Comparison of ENCODE assay signal across 10 cellular contexts in genomic region chrX:57596109-57596870, GRCh38. TPM values are rescaled to one million over a fixed set of nuclear protein-coding genes. Genes with fewer than 3 reads are reported as not detected.
A peak's percentile ranks its signal among the peaks of the same experiment; 100 is the strongest.
DNase-seq lines count a peak whose midpoint lies in the region; ATAC-seq and TF ChIP-seq lines count a peak whose summit lies in the region.
"Had no signal": no experiment of that assay in that cellular context is flagged by ENCODE, and none has a peak within 500 bp of the region (broad histone marks: within the 10 kb centered on the region; RNA-seq: fewer than 3 reads in every experiment).

No MANE protein-coding gene starts in this region.

- H3K9ac ChIP-seq in HUES6 (ENCODE audit: low read length) (no peak overlapping the region), mesenchymal stem cell (ENCODE audit: low read length) (peak overlapping the region; percentile 53)

- no peak overlapping the region for H4K91ac ChIP-seq in mesenchymal stem cell (ENCODE audit: low read length)

- H2AK5ac ChIP-seq in mesenchymal stem cell (ENCODE audit: low read length, severe bottlenecking): no peak overlapping the region

- no peak overlapping the region for H3K14ac ChIP-seq in mesenchymal stem cell (ENCODE audit: low read length in 2 of 2)

- TF ChIP-seq CTCF in A673 (conservative IDR thresholded peaks at IDR 0.05; ENCODE audit: low read depth, low read length) (no peak), breast epithelium (IDR thresholded peaks at IDR 0.05) (no peak)

- H4K8ac ChIP-seq in mesenchymal stem cell (ENCODE audit: low read length): no peak overlapping the region

- H2BK15ac ChIP-seq in mesenchymal stem cell (ENCODE audit: low read depth, poor library complexity, severe bottlenecking): no peak overlapping the region

- no peaks in the 10 kb centered on the region for H3K36me3 ChIP-seq in A673 (ENCODE audit: insufficient read depth, low read length, poor library complexity, severe bottlenecking)
- no peaks in the 10 kb centered on the region for H3K36me3 ChIP-seq in HUES6 (ENCODE audit: control insufficient read depth, insufficient read depth, low read length)
- H3K36me3 ChIP-seq in breast epithelium: no peaks in the 10 kb centered on the region
- no peaks in the 10 kb centered on the region for H3K36me3 ChIP-seq in mesenchymal stem cell (ENCODE audit: control insufficient read depth in 1 of 2, insufficient read depth in 2 of 2, low read depth in 1 of 2, low read length in 2 of 2)
- H3K36me3 ChIP-seq: Peyer's patch had no signal

- no peak overlapping the region for H3K18ac ChIP-seq in mesenchymal stem cell (ENCODE audit: low read depth in 1 of 2, low read length in 2 of 2)

- H3K4ac ChIP-seq in mesenchymal stem cell (ENCODE audit: low read depth in 1 of 2, low read length in 2 of 2): no peak overlapping the region

- DNase-seq in A673 (ENCODE audit: low spot score): no peak
- no peak for DNase-seq in breast epithelium (ENCODE audit: low spot score in 2 of 2)
- DNase-seq in mesenchymal stem cell: peak; percentile 16
- no peak for DNase-seq in head of caudate nucleus
- DNase-seq in DMS153 (lab: John Stamatoyannopoulos, UW): no peak
- DNase-seq: Peyer's patch; stimulated activated CD4-positive, alpha-beta T cell treated with anti-CD3 and anti-CD28 coated beads, Interleukin-4, amount 100 ng/mL, for 4 hours had no signal

- no peak overlapping the region for H3K23ac ChIP-seq in mesenchymal stem cell (ENCODE audit: low read length in 2 of 2)

- H3K4me2 ChIP-seq in mesenchymal stem cell (ENCODE audit: low read length, poor library complexity, severe bottlenecking): peak overlapping the region; percentile 16

- CTCF ChIA-PET in A673 (lab: Charles Lee): no interaction called here

- H3K9me3 ChIP-seq in A673 (ENCODE audit: low read depth, low read length, poor library complexity, severe bottlenecking): no peaks in the 10 kb centered on the region
- H3K9me3 ChIP-seq in HUES6 (ENCODE audit: control insufficient read depth, insufficient read depth, low read depth, low read length): no peaks in the 10 kb centered on the region
- H3K9me3 ChIP-seq in breast epithelium: no peaks in the 10 kb centered on the region
- H3K9me3 ChIP-seq in mesenchymal stem cell (ENCODE audit: control insufficient read depth, low read length): no peaks in the 10 kb centered on the region
- H3K9me3 ChIP-seq: Peyer's patch had no signal

- H2BK5ac ChIP-seq in mesenchymal stem cell (ENCODE audit: low read depth, low read length, poor library complexity, severe bottlenecking): no peak overlapping the region

- WGBS in mesenchymal stem cell: 13% methylated on average over 3 of the region's 4 CpGs

- H3K27ac ChIP-seq in A673 (ENCODE audit: low read depth, low read length, poor library complexity, severe bottlenecking): peak overlapping the region; percentile 28
- H3K27ac ChIP-seq in HUES6 (ENCODE audit: low read depth, low read length): peak overlapping the region; percentile 14; the same call in 1 of the 2 replicates
- peak overlapping the region in 1 of 2 donors; percentile 23 for H3K27ac ChIP-seq in breast epithelium
- no peak overlapping the region for H3K27ac ChIP-seq in mesenchymal stem cell (ENCODE audit: low read length, poor library complexity, severe bottlenecking)
- H3K27ac ChIP-seq: Peyer's patch had no signal

- H3K27me3 ChIP-seq in A673 (replicated peaks; ENCODE audit: insufficient read depth, low read depth, low read length, poor library complexity): no peaks in the 10 kb centered on the region
- no peaks in the 10 kb centered on the region for H3K27me3 ChIP-seq in HUES6 (ENCODE audit: control insufficient read depth, insufficient read depth, low read length)
- H3K27me3 ChIP-seq in breast epithelium: peaks cover 0 to 11% of the 10 kb centered on the region in 2 donors
- H3K27me3 ChIP-seq in mesenchymal stem cell (ENCODE audit: control insufficient read depth in 1 of 2, insufficient read depth in 1 of 2, low read length in 2 of 2): no peaks in the 10 kb centered on the region
- H3K27me3 ChIP-seq: Peyer's patch had no signal

- H3K79me1 ChIP-seq in mesenchymal stem cell (replicated peaks; ENCODE audit: low read length, poor library complexity, severe bottlenecking): no peaks in the 10 kb centered on the region

- no peak overlapping the region for H2AFZ ChIP-seq in mesenchymal stem cell (ENCODE audit: low read depth, low read length)

- intact Hi-C loops in A673 (cut with micrococcal nuclease; ENCODE audit: unreplicated experiment) (loop anchor here (10.0 kb wide), 1 partner anchor 219 kb away; no protein-coding TSS in a partner anchor), breast epithelium (cut with DNase I; ENCODE audit: low total_unique reads) (no loop called here), head of caudate nucleus (cut with DNase I) (loop anchor here (10.0 kb wide), 1 partner anchor 309 kb away; no protein-coding TSS in a partner anchor)

- POLR2A ChIA-PET in A673 (lab: Charles Lee; ENCODE audit: low non-redundant PET): no interaction called here

- no peak for ATAC-seq in HG03342 (IDR thresholded peaks at IDR 0.05; ENCODE audit: unreplicated experiment)
- ATAC-seq in GM19324 (IDR thresholded peaks at IDR 0.05; ENCODE audit: low FRiP score, unreplicated experiment): no peak

- H3K4me1 ChIP-seq in A673 (ENCODE audit: insufficient read depth, low read length, poor library complexity, severe bottlenecking) (peaks cover 9% of the 10 kb centered on the region), HUES6 (ENCODE audit: control insufficient read depth, insufficient read depth, low read length) (peaks cover 4% of the 10 kb centered on the region; the same call in 1 of the 2 replicates), breast epithelium (no peaks in the 10 kb centered on the region), mesenchymal stem cell (ENCODE audit: control insufficient read depth, insufficient read depth, low read depth, low read length) (peaks cover 3% of the 10 kb centered on the region)
- H3K4me1 ChIP-seq: Peyer's patch had no signal

- H3K4me3 ChIP-seq in A673 (ENCODE audit: low read depth, low read length, poor library complexity, severe bottlenecking): peak overlapping the region; percentile 25
- peak overlapping the region; percentile 45 for H3K4me3 ChIP-seq in HUES6 (ENCODE audit: low read depth, low read length)
- peak overlapping the region in 2 of 3 donors; percentile 1 to 12 for H3K4me3 ChIP-seq in breast epithelium
- peak overlapping the region in 1 of 2 experiments; percentile 68 for H3K4me3 ChIP-seq in mesenchymal stem cell (ENCODE audit: insufficient read depth in 1 of 2, low read depth in 1 of 2, low read length in 2 of 2)

- H2BK120ac ChIP-seq in mesenchymal stem cell (ENCODE audit: low read depth, low read length): no peak overlapping the region

- no peak for TF ChIP-seq POLR2A in breast epithelium (IDR thresholded peaks at IDR 0.05)

- H2BK12ac ChIP-seq in mesenchymal stem cell (ENCODE audit: low read length in 2 of 2): no peak overlapping the region

- no TSS peak for BruUV-seq in A673 (replicated peaks; lab: Mats Ljungman, UMichigan)

RNA-seq across cellular contexts. Expression of gene ZXDB, which starts 4.5 kb away (rescaled TPM):
- total RNA-seq in A673 (2021) (7.8 and 8.5 TPM in 2 replicates), breast epithelium (10 to 100 TPM; 10.9 to 22.4 (median 11.8) TPM)
- polyA plus RNA-seq in mesenchymal stem cell (2013, experiment 1 of 2): 3.2 TPM
- polyA plus RNA-seq in mesenchymal stem cell (2013, experiment 2 of 2): 3.2 TPM
